In genomic region chr1:15949453-15950245, GRCh38 we compare ENCODE assay signal across 8 cellular contexts. TPM values are rescaled to one million over a fixed set of nuclear protein-coding genes. Genes with fewer than 3 reads are reported as not detected.
DNase-seq lines count a peak whose midpoint lies in the region; ATAC-seq and TF ChIP-seq lines count a peak whose summit lies in the region.

No MANE protein-coding gene starts in this region.

- peak overlapping the region; percentile 90 for H3K27ac ChIP-seq in angular gyrus (ENCODE audit: low read depth, low read length)
- peak overlapping the region; percentile 90 to 96 for H3K27ac ChIP-seq in right atrium auricular region
- peak overlapping the region; percentile 84 to 87 (median 85) for H3K27ac ChIP-seq in gastrocnemius medialis

- H3K27me3 ChIP-seq in right atrium auricular region (no peaks in the 10 kb centered on the region), gastrocnemius medialis (no peaks in the 10 kb centered on the region)

- H3K36me3 ChIP-seq in right atrium auricular region (peaks cover 34% of the 10 kb centered on the region), gastrocnemius medialis (peaks cover 0 to 27% of the 10 kb centered on the region in 2 donors)

- H3K9me3 ChIP-seq in right atrium auricular region (no peaks in the 10 kb centered on the region), gastrocnemius medialis (no peaks in the 10 kb centered on the region)

- peak; percentile 59 for ATAC-seq in HG02840 (IDR thresholded peaks at IDR 0.05; ENCODE audit: low FRiP score, unreplicated experiment)
- peak; percentile 85 for ATAC-seq in gastrocnemius medialis

- H3K4me1 ChIP-seq in right atrium auricular region (peaks cover 0 to 69% of the 10 kb centered on the region in 2 donors), gastrocnemius medialis (peaks cover 58% of the 10 kb centered on the region in 2 donors)

- intact Hi-C loops in gastrocnemius medialis (cut with DNase I; ENCODE audit: low total_unique reads): loop anchor here (2.0 kb wide), 1 partner anchor 25 kb away; no protein-coding TSS in a partner anchor

- DNase-seq in GM13976 (ENCODE audit: low spot score): peak; percentile 92
- DNase-seq in T-helper 22 cell (ENCODE audit: low read depth): peak; percentile 98
- DNase-seq in right atrium auricular region (ENCODE audit: low spot score): peak; percentile 98
- peak; percentile 86 to 93 for DNase-seq in gastrocnemius medialis
- DNase-seq in SIG-M5 (lab: John Stamatoyannopoulos, UW): no peak
- DNase-seq in NCI-H82 treated with DMSO at 0.1 percent for 48 hours (lab: John Stamatoyannopoulos, UW; ENCODE audit: unreplicated experiment): no peak

- TF ChIP-seq POLR2A in gastrocnemius medialis (IDR thresholded peaks at IDR 0.05): peak in 1 of 2 donors; percentile 59

- TF ChIP-seq CTCF in GM13976 (IDR thresholded peaks at IDR 0.05; ENCODE audit: borderline replicate concordance, control extremely low read depth, extremely low read depth, insufficient read depth, missing control alignments): no peak
- TF ChIP-seq CTCF in right atrium auricular region (IDR thresholded peaks at IDR 0.05): no peak
- no peak for TF ChIP-seq CTCF in gastrocnemius medialis (IDR thresholded peaks at IDR 0.05 in 4 of 5, conservative IDR thresholded peaks at IDR 0.05 in 1 of 5)

- H3K4me3 ChIP-seq in right atrium auricular region (peak overlapping the region in 1 of 2 donors; percentile 30), gastrocnemius medialis (peak overlapping the region; percentile 21 to 50 (median 42))

- in situ Hi-C loops in GM13976 (cut with MboI; ENCODE audit: low sequenced_read_pairs, unreplicated experiment) (no loop called here), gastrocnemius medialis (cut with MboI; ENCODE audit: low sequenced_read_pairs in 4 of 4) (loop anchor here in 1 of 4 donors (25.0 kb wide), 1 partner anchor 137 kb away; the partner anchor contains the start of gene UQCRHL)

RNA-seq across cellular contexts. Expression of gene ZBTB17, which starts 26.3 kb away (rescaled TPM):
- total RNA-seq in right atrium auricular region (10 to 100 TPM; 14.8 to 27.5 TPM), gastrocnemius medialis (10 to 100 TPM; 25.9 to 44.1 (median 31.5) TPM)

RNA-seq across cellular contexts. Expression of gene SRARP, which starts 54.4 kb away (rescaled TPM):
- under 1 TPM in 1 of 2 donors, not detected in 1; 0.31 TPM for total RNA-seq in right atrium auricular region
- under 1 TPM in 2 of 4 donors, not detected in 2; 0.10 to 0.19 TPM for total RNA-seq in gastrocnemius medialis

Comparison
In these comparisons a context has a peak if more than half of its experiments do, and no peak if none do; other contexts are left out.
1. DNase-seq: peak in GM13976 (single experiment), T-helper 22 cell (single experiment), right atrium auricular region (single experiment) and gastrocnemius medialis (2 of 2); none in SIG-M5 (single experiment) and NCI-H82 treated with DMSO at 0.1 percent for 48 hours (single experiment).
2. Peak in every context shown above with its lines, with median percentiles within 50 percentile points of each other: H3K27ac ChIP-seq.